Comparison of ENCODE assay signal across 5 cellular contexts in genomic region chr4:70039928-70040327, GRCh38. TPM values are rescaled to one million over a fixed set of nuclear protein-coding genes. Genes with fewer than 3 reads are reported as not detected.
"Had no signal": no experiment of that assay in that cellular context is flagged by ENCODE, and none has a peak within 500 bp of the region (broad histone marks: within the 10 kb centered on the region; RNA-seq: fewer than 3 reads in every experiment).

No MANE protein-coding gene starts in this region.

RNA-seq across cellular contexts. Expression of gene HTN1, which starts 10.3 kb away (rescaled TPM):
- total RNA-seq: HepG2, HT-29, IMR-90 had no signal
- polyA plus RNA-seq: IgD-negative memory B cell, IMR-90 had no signal

RNA-seq across cellular contexts. Expression of gene HTN3, which starts 11.7 kb away (rescaled TPM):
- total RNA-seq: HepG2, HT-29, IMR-90 had no signal
- polyA plus RNA-seq: HepG2, IgD-negative memory B cell, IMR-90 had no signal

RNA-seq across cellular contexts. Expression of gene STATH, which starts 44.2 kb away (rescaled TPM):
- total RNA-seq: HepG2, HT-29, HT1080, IMR-90 had no signal
- polyA plus RNA-seq: HepG2, IgD-negative memory B cell, IMR-90 had no signal
